16 cellular contexts compared by ENCODE assay signal in the genomic region with DNA sequence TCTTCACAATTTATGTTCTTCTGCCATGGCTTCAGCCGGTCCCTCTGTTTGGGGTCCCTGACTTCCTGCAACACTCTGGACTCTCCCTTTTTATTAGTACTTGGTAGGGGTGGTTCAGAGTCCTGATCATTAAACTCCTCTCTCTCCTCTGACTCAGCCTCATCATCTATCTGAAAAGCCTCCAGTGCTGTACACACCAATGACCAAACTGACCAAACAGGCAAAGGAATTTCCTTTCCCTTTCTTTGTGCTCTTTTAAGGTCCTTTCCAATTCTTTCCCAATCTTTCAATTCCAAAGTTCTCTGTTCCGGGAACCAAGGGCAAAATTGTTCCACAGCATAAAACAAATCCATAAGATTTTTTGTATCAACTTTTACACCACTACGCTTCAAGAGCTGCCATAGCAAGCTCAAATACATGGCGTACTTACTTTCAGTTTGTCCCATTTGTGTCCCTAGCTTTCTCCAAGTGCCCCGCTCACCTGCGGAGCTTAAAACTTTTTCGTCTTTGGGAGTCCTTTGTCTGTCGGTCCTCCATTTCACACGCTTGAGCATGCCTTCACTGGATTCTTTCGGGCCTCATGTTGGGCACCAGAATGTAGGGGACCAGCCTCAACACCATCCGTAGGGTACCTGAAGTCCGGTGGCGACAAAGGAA. TPM values are rescaled to one million over a fixed set of nuclear protein-coding genes. Genes with fewer than 3 reads are reported as not detected.
A peak's percentile ranks its signal among the peaks of the same experiment; 100 is the strongest.
DNase-seq lines count a peak whose midpoint lies in the region; ATAC-seq and TF ChIP-seq lines count a peak whose summit lies in the region.
"Had no signal": no experiment of that assay in that cellular context is flagged by ENCODE, and none has a peak within 500 bp of the region (broad histone marks: within the 10 kb centered on the region; RNA-seq: fewer than 3 reads in every experiment).

No MANE protein-coding gene starts in this region.

- H3K9me3 Mint-ChIP-seq in IgD-negative memory B cell: no peaks in the 10 kb centered on the region
- H3K9me3 Mint-ChIP-seq: CD4-positive, alpha-beta memory T cell; T-helper 1 cell treated with Interleukin-12 subunit alpha and Interleukin-12 subunit beta and Interleukin-4 antibody, amounts not matched to agents 30 μg/mL and 1 μg/mL, for 36 hours had no signal

- no peak for TF ChIP-seq CTCF in AG09319 (IDR thresholded peaks at IDR 0.05; ENCODE audit: low read depth, low read length)

- peaks cover 11% of the 10 kb centered on the region for H3K4me1 ChIP-seq in mesodermal cell (ENCODE audit: control insufficient read depth, insufficient read depth, low read length, poor library complexity, severe bottlenecking)

- peaks cover 17 to 39% (median 23%) of the 10 kb centered on the region in 3 donors for H3K4me1 Mint-ChIP-seq in IgD-negative memory B cell

- no peak for ATAC-seq in GM18858 (IDR thresholded peaks at IDR 0.05; ENCODE audit: unreplicated experiment)
- ATAC-seq: gastrocnemius medialis, left lung had no signal

- H3K27me3 Mint-ChIP-seq in IgD-negative memory B cell: no peaks in the 10 kb centered on the region
- H3K27me3 Mint-ChIP-seq: CD4-positive, alpha-beta memory T cell had no signal

- H3K36me3 Mint-ChIP-seq in IgD-negative memory B cell: peaks cover 3% of the 10 kb centered on the region

- peaks cover 27% of the 10 kb centered on the region for H3K36me3 ChIP-seq in mesodermal cell (ENCODE audit: control insufficient read depth, insufficient read depth, low read length)
- H3K36me3 ChIP-seq: gastrocnemius medialis, left lung, neutrophil had no signal

- peak overlapping the region; percentile 10 for H3K27ac ChIP-seq in mesodermal cell (ENCODE audit: low read depth, low read length, severe bottlenecking)
- H3K27ac ChIP-seq: gastrocnemius medialis, left lung, neutrophil had no signal

- DNase-seq in AG09319 (ENCODE audit: extremely low read depth, low read depth) (peak; percentile 8), dermis blood vessel endothelial cell (peak; percentile 44), cortex of kidney (lab: John Stamatoyannopoulos, UW) (no peak), RKO (ENCODE audit: low spot score) (no peak), NCI-H1092 treated with DMSO at 0.1 percent for 48 hours (lab: John Stamatoyannopoulos, UW) (no peak)
- DNase-seq: activated CD4-positive, alpha-beta T cell treated with anti-CD3 and anti-CD28 coated beads, Interleukin-2, amount 50 U/mL, for 48 hours; activated naive CD4-positive, alpha-beta T cell treated with Interleukin-2 at 50 U/mL for 16 hours; CD4-positive, alpha-beta memory T cell; gastrocnemius medialis; left lung; NCI-H187 had no signal

- peaks cover 23% of the 10 kb centered on the region for H3K9me3 ChIP-seq in mesodermal cell (ENCODE audit: control insufficient read depth, low read length)
- H3K9me3 ChIP-seq: gastrocnemius medialis, left lung, neutrophil had no signal

- no peak overlapping the region for H3K4me3 Mint-ChIP-seq in IgD-negative memory B cell
- H3K4me3 Mint-ChIP-seq: T-helper 1 cell treated with Interleukin-12 subunit alpha and Interleukin-12 subunit beta and Interleukin-4 antibody, amounts not matched to agents 30 μg/mL and 1 μg/mL, for 36 hours had no signal

- WGBS in mesodermal cell (ENCODE audit: insufficient coverage in 2 of 2), 2 experiments: 93 to 96% methylated on average over 9 to 11 of the region's 13 CpGs

- no peak overlapping the region for H3K4me3 ChIP-seq in mesodermal cell (ENCODE audit: extremely low read depth, insufficient read depth, low read length, poor library complexity, severe bottlenecking)
- H3K4me3 ChIP-seq: gastrocnemius medialis, left lung had no signal

- H3K27ac Mint-ChIP-seq in IgD-negative memory B cell: peak overlapping the region in 2 of 3 donors; percentile 18 to 40
- H3K27ac Mint-ChIP-seq: CD4-positive, alpha-beta memory T cell; T-helper 1 cell treated with Interleukin-12 subunit alpha and Interleukin-12 subunit beta and Interleukin-4 antibody, amounts not matched to agents 30 μg/mL and 1 μg/mL, for 36 hours had no signal

RNA-seq across cellular contexts. Expression of a gene that starts 9.6 kb away (rescaled TPM):
- 70.3 TPM for polyA plus RNA-seq in IgD-negative memory B cell
- 49.7 and 55.3 TPM in 2 replicates for total RNA-seq in dermis blood vessel endothelial cell
- polyA plus RNA-seq in mesodermal cell (2013, experiment 1 of 2): 83.3 TPM
- polyA plus RNA-seq in mesodermal cell (2013, experiment 2 of 2): 77.4 TPM

RNA-seq across cellular contexts. Expression of a gene that starts 9.9 kb away (rescaled TPM):
- 43.4 TPM for polyA plus RNA-seq in IgD-negative memory B cell
- 44.9 and 66.9 TPM in 2 replicates for total RNA-seq in dermis blood vessel endothelial cell
- 40.9 TPM for polyA plus RNA-seq in mesodermal cell (2013, experiment 1 of 2)
- polyA plus RNA-seq in mesodermal cell (2013, experiment 2 of 2): 42.6 TPM

Comparison
In these comparisons a context has a peak if more than half of its experiments do, and no peak if none do; other contexts are left out.
1. DNase-seq: peak in AG09319 (single experiment) and dermis blood vessel endothelial cell (single experiment); none in cortex of kidney (single experiment), RKO (single experiment) and NCI-H1092 treated with DMSO at 0.1 percent for 48 hours (single experiment).